8 cellular contexts compared by ENCODE assay signal in genomic region chr5:149367249-149367971, GRCh38. TPM values are rescaled to one million over a fixed set of nuclear protein-coding genes. Genes with fewer than 3 reads are reported as not detected.
DNase-seq lines count a peak whose midpoint lies in the region; ATAC-seq, FAIRE-seq and TF ChIP-seq lines count a peak whose summit lies in the region.

No MANE protein-coding gene starts in this region.

- POLR2A ChIA-PET in A673 (lab: Charles Lee; ENCODE audit: low non-redundant PET) (no interaction called here), activated B cell treated with CpG ODN at 0.5 μM for 24 hours (lab: Charles Lee) (interaction anchor here (0.6 to 1.2 kb wide), 3 partner anchors 10 to 22 kb away, joined by 3 to 5 read pairs (median 3); partner anchors contain the start of genes GRPEL2 and PCYOX1L)

- intact Hi-C loops in A673 (cut with micrococcal nuclease; ENCODE audit: unreplicated experiment): loop anchor here (5.0 kb wide), 1 partner anchor 65 kb away; no protein-coding TSS in a partner anchor
- intact Hi-C loops in activated B cell treated with CpG ODN at 0.5 μM for 24 hours (cut with micrococcal nuclease): loop anchor here (1.0 kb wide), 1 partner anchor 50 kb away; no protein-coding TSS in a partner anchor
- intact Hi-C loops in lower lobe of right lung (cut with DNase I): loop anchor here (10.0 kb wide), 1 partner anchor 53 kb away; no protein-coding TSS in a partner anchor

- H3K27me3 ChIP-seq in A673 (replicated peaks; ENCODE audit: insufficient read depth, low read depth, low read length, poor library complexity) (no peaks in the 10 kb centered on the region), lower lobe of right lung (ENCODE audit: low read depth) (no peaks in the 10 kb centered on the region)

- FAIRE-seq in GM12891 (lab: Jason Lieb, UNC): peak; percentile 71

- BruUV-seq in A673 (replicated peaks; lab: Mats Ljungman, UMichigan): no TSS peak

- H3K27ac ChIP-seq in A673 (ENCODE audit: low read depth, low read length, poor library complexity, severe bottlenecking) (no peak overlapping the region), lower lobe of right lung (no peak overlapping the region)

- H3K27me3 Mint-ChIP-seq in activated B cell treated with CpG ODN at 0.5 μM for 24 hours (no peaks in the 10 kb centered on the region), chondrocyte (ENCODE audit: low read depth) (no peaks in the 10 kb centered on the region)

- TF ChIP-seq POLR2A in GM12891 (IDR thresholded peaks at IDR 0.05; ENCODE audit: low read depth, low read length): no peak

- ATAC-seq in HG02981 (IDR thresholded peaks at IDR 0.05; ENCODE audit: unreplicated experiment) (peak; percentile 63), activated B cell treated with CpG ODN at 0.5 μM for 24 hours (ENCODE audit: low read depth) (peak; percentile 85), lower lobe of right lung (peak; percentile 56 to 66)
- peak; percentile 59 for ATAC-seq in stimulated activated effector memory CD8-positive, alpha-beta T cell treated with anti-CD3 and anti-CD28 coated beads, Interleukin-12 subunit alpha, Interleukin-12 subunit beta, amount 100 ng/mL, for 72 hours

- H3K4me3 Mint-ChIP-seq in activated B cell treated with CpG ODN at 0.5 μM for 24 hours (no peak overlapping the region), chondrocyte (ENCODE audit: unreplicated experiment) (no peak overlapping the region)
- H3K4me3 Mint-ChIP-seq in stimulated activated effector memory CD8-positive, alpha-beta T cell treated with anti-CD3 and anti-CD28 coated beads, Interleukin-12 subunit alpha, Interleukin-12 subunit beta, amount 100 ng/mL, for 72 hours: no peak overlapping the region

- CTCF ChIA-PET in A673 (lab: Charles Lee) (interaction anchor here (0.6 to 2.2 kb wide), 6 partner anchors 9 to 251 kb away, joined by 3 to 11 read pairs (median 4); partner anchors contain the start of genes IL17B and PCYOX1L), activated B cell treated with CpG ODN at 0.5 μM for 24 hours (lab: Charles Lee) (interaction anchor here (1.0 to 2.7 kb wide), 9 partner anchors 9 to 198 kb away, joined by 3 to 13 read pairs (median 7); partner anchors contain the start of genes GRPEL2 and PCYOX1L)

- TF ChIP-seq CTCF in A673 (conservative IDR thresholded peaks at IDR 0.05; ENCODE audit: low read depth, low read length) (peak; percentile 88), activated B cell treated with CpG ODN at 0.5 μM for 24 hours (IDR thresholded peaks at IDR 0.05) (peak; percentile 40), chondrocyte (IDR thresholded peaks at IDR 0.05) (peak; percentile 93), lower lobe of right lung (IDR thresholded peaks at IDR 0.05) (peak; percentile 74)

- H3K9me3 Mint-ChIP-seq in activated B cell treated with CpG ODN at 0.5 μM for 24 hours: no peaks in the 10 kb centered on the region
- no peaks in the 10 kb centered on the region for H3K9me3 Mint-ChIP-seq in chondrocyte (ENCODE audit: low read depth)
- no peaks in the 10 kb centered on the region for H3K9me3 Mint-ChIP-seq in stimulated activated effector memory CD8-positive, alpha-beta T cell treated with anti-CD3 and anti-CD28 coated beads, Interleukin-12 subunit alpha, Interleukin-12 subunit beta, amount 100 ng/mL, for 72 hours

- no peaks in the 10 kb centered on the region for H3K36me3 ChIP-seq in A673 (ENCODE audit: insufficient read depth, low read length, poor library complexity, severe bottlenecking)
- H3K36me3 ChIP-seq in lower lobe of right lung: no peaks in the 10 kb centered on the region

- DNase-seq in A673 (ENCODE audit: low spot score): peak; percentile 83
- peak; percentile 79 for DNase-seq in GM12891 (ENCODE audit: insufficient read length, low spot score)
- DNase-seq in NCI-H226: peak; percentile 21
- DNase-seq in activated B cell treated with CpG ODN at 0.5 μM for 24 hours: peak; percentile 29
- no peak for DNase-seq in chondrocyte (ENCODE audit: low spot score)
- no peak for DNase-seq in lower lobe of right lung
- DNase-seq in stimulated activated effector memory CD8-positive, alpha-beta T cell treated with anti-CD3 and anti-CD28 coated beads, Interleukin-12 subunit alpha, Interleukin-12 subunit beta, amount 100 ng/mL, for 72 hours (ENCODE audit: low spot score in 2 of 2): peak; percentile 28 to 74

- H3K36me3 Mint-ChIP-seq in activated B cell treated with CpG ODN at 0.5 μM for 24 hours (ENCODE audit: low read depth) (no peaks in the 10 kb centered on the region), chondrocyte (ENCODE audit: low read depth) (no peaks in the 10 kb centered on the region)
- H3K36me3 Mint-ChIP-seq in stimulated activated effector memory CD8-positive, alpha-beta T cell treated with anti-CD3 and anti-CD28 coated beads, Interleukin-12 subunit alpha, Interleukin-12 subunit beta, amount 100 ng/mL, for 72 hours: no peaks in the 10 kb centered on the region

- H3K9me3 ChIP-seq in A673 (ENCODE audit: low read depth, low read length, poor library complexity, severe bottlenecking) (no peaks in the 10 kb centered on the region), lower lobe of right lung (no peaks in the 10 kb centered on the region)

- H3K4me1 Mint-ChIP-seq in activated B cell treated with CpG ODN at 0.5 μM for 24 hours: peaks cover 5% of the 10 kb centered on the region
- peaks cover 26% of the 10 kb centered on the region for H3K4me1 Mint-ChIP-seq in chondrocyte (ENCODE audit: low read depth)
- peaks cover 18% of the 10 kb centered on the region for H3K4me1 Mint-ChIP-seq in stimulated activated effector memory CD8-positive, alpha-beta T cell treated with anti-CD3 and anti-CD28 coated beads, Interleukin-12 subunit alpha, Interleukin-12 subunit beta, amount 100 ng/mL, for 72 hours

- H3K4me3 ChIP-seq in A673 (ENCODE audit: low read depth, low read length, poor library complexity, severe bottlenecking) (no peak overlapping the region), lower lobe of right lung (no peak overlapping the region)

- no peak overlapping the region for H3K27ac Mint-ChIP-seq in activated B cell treated with CpG ODN at 0.5 μM for 24 hours
- H3K27ac Mint-ChIP-seq in chondrocyte (ENCODE audit: unreplicated experiment): no peak overlapping the region
- H3K27ac Mint-ChIP-seq in stimulated activated effector memory CD8-positive, alpha-beta T cell treated with anti-CD3 and anti-CD28 coated beads, Interleukin-12 subunit alpha, Interleukin-12 subunit beta, amount 100 ng/mL, for 72 hours: no peak overlapping the region

- H3K4me1 ChIP-seq in A673 (ENCODE audit: insufficient read depth, low read length, poor library complexity, severe bottlenecking) (no peaks in the 10 kb centered on the region), lower lobe of right lung (no peaks in the 10 kb centered on the region)

TF ChIP-seq in GM12891, 5 proteins besides CTCF, POLR2A, EP300 and RAD21:
- no peak for TF ChIP-seq PAX5 (IDR thresholded peaks at IDR 0.05; ENCODE audit: insufficient read depth, low read length, severe bottlenecking)
- no peak for TF ChIP-seq SPI1 (IDR thresholded peaks at IDR 0.05; ENCODE audit: low read depth, low read length)

RNA-seq across cellular contexts. Expression of gene PCYOX1L, which starts 9.6 kb away (rescaled TPM):
- 1.8 and 2.9 TPM in 2 replicates for total RNA-seq in A673 (2021)
- 8.9 TPM for polyA plus RNA-seq in GM12891 (2012; ENCODE audit: low read depth, missing spikeins)
- total RNA-seq in activated B cell treated with CpG ODN at 0.5 μM for 24 hours: 6.1 and 9.2 TPM in 2 replicates
- total RNA-seq in chondrocyte: 7.1 to 11.1 TPM (median 7.3 TPM) in 3 replicates
- total RNA-seq in lower lobe of right lung: 5.9 TPM

RNA-seq across cellular contexts. Expression of gene IL17B, which starts 11.7 kb away (rescaled TPM):
- total RNA-seq in A673 (2021) (not detected in 2 replicates), activated B cell treated with CpG ODN at 0.5 μM for 24 hours (not detected in 2 replicates), chondrocyte (1.1 to 4.6 TPM (median 3.4 TPM) in 3 replicates), lower lobe of right lung (not detected)
- not detected for polyA plus RNA-seq in GM12891 (2012; ENCODE audit: low read depth, missing spikeins)

RNA-seq across cellular contexts. Expression of gene GRPEL2, which starts 22.1 kb away (rescaled TPM):
- total RNA-seq in A673 (2021) (33.2 and 37.2 TPM in 2 replicates), activated B cell treated with CpG ODN at 0.5 μM for 24 hours (13.2 and 14.0 TPM in 2 replicates), chondrocyte (13.2 to 27.3 TPM (median 25.5 TPM) in 3 replicates), lower lobe of right lung (15.1 TPM)
- 5.9 TPM for polyA plus RNA-seq in GM12891 (2012; ENCODE audit: low read depth, missing spikeins)

Comparison
In these comparisons a context has a peak if more than half of its experiments do, and no peak if none do; other contexts are left out.
1. DNase-seq: peak in A673 (single experiment), GM12891 (single experiment), NCI-H226 (single experiment), activated B cell treated with CpG ODN at 0.5 μM for 24 hours (single experiment) and stimulated activated effector memory CD8-positive, alpha-beta T cell treated with anti-CD3 and anti-CD28 coated beads, Interleukin-12 subunit alpha, Interleukin-12 subunit beta, amount 100 ng/mL, for 72 hours (2 of 2); none in chondrocyte (single experiment) and lower lobe of right lung (single experiment).
2. CTCF ChIP-seq: peak in every context shown above with its lines; median percentile 93 in chondrocyte; 88 in A673; 74 in lower lobe of right lung; 40 in activated B cell treated with CpG ODN at 0.5 μM for 24 hours.
3. Peak in every context shown above with its lines, with median percentiles within 50 percentile points of each other: ATAC-seq.